ENCODE assay signal across 16 cellular contexts in the genomic region with DNA sequence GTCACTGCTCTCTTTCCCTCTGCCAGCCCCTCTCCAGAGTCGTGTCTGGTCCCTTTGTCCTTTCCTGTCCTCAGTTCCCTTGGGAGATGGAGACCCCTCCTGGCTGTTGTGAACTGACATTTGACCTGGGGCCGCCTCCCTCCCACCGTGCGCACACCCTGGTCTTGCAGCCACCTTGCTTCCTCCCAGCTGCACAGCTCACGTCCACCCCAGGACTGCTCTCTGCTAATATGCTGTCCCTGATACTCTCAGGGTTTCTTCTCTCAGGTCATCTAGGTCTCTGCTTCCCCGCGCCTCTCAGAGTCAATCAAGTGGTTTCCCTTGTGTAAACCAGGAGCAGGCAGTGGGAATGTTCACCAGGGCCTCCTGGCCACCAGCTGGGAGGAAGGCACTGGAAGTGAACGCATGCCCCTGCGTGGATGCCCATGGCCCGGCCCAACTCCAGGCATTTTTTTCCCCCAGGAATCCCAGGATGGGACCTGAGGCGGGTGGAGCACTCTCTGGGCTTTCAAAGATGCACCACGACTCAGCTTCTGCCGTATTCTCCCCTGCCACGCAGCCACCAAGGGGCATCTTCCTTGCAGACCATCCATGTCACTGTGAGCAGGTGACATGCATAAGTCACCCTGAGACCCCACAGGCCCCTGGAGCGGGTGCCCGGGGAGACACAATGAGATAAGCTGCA.
"Had no signal": no experiment of that assay in that cellular context is flagged by ENCODE, and none has a peak within 500 bp of the region (broad histone marks: within the 10 kb centered on the region; RNA-seq: fewer than 3 reads in every experiment).

No MANE protein-coding gene starts in this region.

- H3K27me3 Mint-ChIP-seq: activated CD8-positive, alpha-beta memory T cell treated with anti-CD3 and anti-CD28 coated beads, Interleukin-2, amount 10 ng/mL, durations not matched to agents 7 days and 5 days; activated naive CD4-positive, alpha-beta T cell treated with anti-CD3 and anti-CD28 coated beads, Interleukin-2, amount 10 ng/mL, durations not matched to agents 7 days and 5 days had no signal

- H3K4me1 ChIP-seq: gastrocnemius medialis had no signal

- H3K4me3 Mint-ChIP-seq: activated CD8-positive, alpha-beta memory T cell treated with anti-CD3 and anti-CD28 coated beads, Interleukin-2, amount 10 ng/mL, durations not matched to agents 7 days and 5 days; activated naive CD4-positive, alpha-beta T cell treated with anti-CD3 and anti-CD28 coated beads, Interleukin-2, amount 10 ng/mL, durations not matched to agents 7 days and 5 days; nephron had no signal

- H3K27ac Mint-ChIP-seq: activated CD8-positive, alpha-beta memory T cell treated with anti-CD3 and anti-CD28 coated beads, Interleukin-2, amount 10 ng/mL, durations not matched to agents 7 days and 5 days; activated naive CD4-positive, alpha-beta T cell treated with anti-CD3 and anti-CD28 coated beads, Interleukin-2, amount 10 ng/mL, durations not matched to agents 7 days and 5 days; activated T-helper 2 cell treated with anti-CD3 and anti-CD28 coated beads, Interferon-gamma antibody, Interleukin-2, Interleukin-4, amounts not matched to agents 10 μg/mL and 5 μg/mL and 100 μg/mL, durations not matched to agents 14 hours and 24 hours and 36 hours had no signal

- H3K4me3 ChIP-seq: dorsolateral prefrontal cortex, gastrocnemius medialis, thoracic aorta had no signal

- H3K4me1 Mint-ChIP-seq: activated CD8-positive, alpha-beta memory T cell treated with anti-CD3 and anti-CD28 coated beads, Interleukin-2, amount 10 ng/mL, durations not matched to agents 7 days and 5 days; activated naive CD4-positive, alpha-beta T cell treated with anti-CD3 and anti-CD28 coated beads, Interleukin-2, amount 10 ng/mL, durations not matched to agents 7 days and 5 days had no signal

- H3K9me3 ChIP-seq: thoracic aorta had no signal

- ATAC-seq: activated CD4-positive, CD25-positive, alpha-beta regulatory T cell treated with anti-CD3 and anti-CD28 coated beads, Interleukin-2, amount 50 U/mL, for 24 hours; activated CD8-positive, alpha-beta memory T cell treated with anti-CD3 and anti-CD28 coated beads, Interleukin-2, amount 10 ng/mL, durations not matched to agents 7 days and 5 days; gastrocnemius medialis; left lobe of liver had no signal

- H3K36me3 Mint-ChIP-seq: activated CD8-positive, alpha-beta memory T cell treated with anti-CD3 and anti-CD28 coated beads, Interleukin-2, amount 10 ng/mL, durations not matched to agents 7 days and 5 days; activated naive CD4-positive, alpha-beta T cell treated with anti-CD3 and anti-CD28 coated beads, Interleukin-2, amount 10 ng/mL, durations not matched to agents 7 days and 5 days had no signal

- H3K36me3 ChIP-seq: gastrocnemius medialis, thoracic aorta had no signal

- DNase-seq: activated CD4-positive, alpha-beta T cell treated with anti-CD3 and anti-CD28 coated beads, Interleukin-2, amount 50 U/mL, for 48 hours; activated CD8-positive, alpha-beta memory T cell treated with anti-CD3 and anti-CD28 coated beads, Interleukin-2, amount 10 ng/mL, durations not matched to agents 7 days and 5 days; activated naive CD4-positive, alpha-beta T cell treated with anti-CD3 and anti-CD28 coated beads, Interleukin-2, amount 10 ng/mL, durations not matched to agents 7 days and 5 days; activated T-cell treated with anti-CD3 and anti-CD28 coated beads, Interleukin-2, amount 50 U/mL, for 1 hour; erythroblast; gastrocnemius medialis; mesenchymal stem cell; stimulated activated CD4-positive, alpha-beta T cell treated with anti-CD3 and anti-CD28 coated beads, Interleukin-12 subunit alpha, Interleukin-12 subunit beta, amount 100 ng/mL, for 4 hours; stimulated activated CD4-positive, alpha-beta T cell treated with anti-CD3 and anti-CD28 coated beads, Interleukin-2, amount 100 ng/mL, for 24 hours; SW 1271 had no signal

- H3K27ac ChIP-seq: dorsolateral prefrontal cortex, gastrocnemius medialis, thoracic aorta had no signal

- H3K9me3 Mint-ChIP-seq: activated T-helper 2 cell treated with anti-CD3 and anti-CD28 coated beads, Interferon-gamma antibody, Interleukin-2, Interleukin-4, amounts not matched to agents 10 μg/mL and 5 μg/mL and 100 μg/mL, durations not matched to agents 14 hours and 24 hours and 36 hours had no signal
